ENCODE assay signal across 1 cellular context in genomic region chr7:114653391-114654088, GRCh38.
A peak's percentile ranks its signal among the peaks of the same experiment; 100 is the strongest.
TF ChIP-seq lines count a peak whose summit lies in the region.

No MANE protein-coding gene starts in this region.

TF ChIP-seq in HEK293, 187 proteins besides CTCF, POLR2A, EP300 and RAD21 (continued from another document and continues in another):
- TF ChIP-seq ZNF280D (tag by site-specific recombination; IDR thresholded peaks at IDR 0.05) (no peak), ZNF791 (tag by site-specific recombination; IDR thresholded peaks at IDR 0.05) (no peak), ZSCAN4 (tag by site-specific recombination; IDR thresholded peaks at IDR 0.05) (peak; percentile 29; the same call in 1 of the 2 replicates), HIC1 (tag by site-specific recombination; IDR thresholded peaks at IDR 0.05) (peak; percentile 86), ZNF571 (tag by site-specific recombination; IDR thresholded peaks at IDR 0.05) (no peak), PRDM4 (tag by site-specific recombination; IDR thresholded peaks at IDR 0.05) (peak; percentile 94), ZFP37 (tag by site-specific recombination; IDR thresholded peaks at IDR 0.05) (peak; percentile 81; the same call in 1 of the 2 replicates), EGR2 (tag by site-specific recombination; IDR thresholded peaks at IDR 0.05; ENCODE audit: low read depth) (no peak), ATF2 (tag by site-specific recombination; IDR thresholded peaks at IDR 0.05; ENCODE audit: low read depth) (peak; percentile 83), REPIN1 (tag by site-specific recombination; IDR thresholded peaks at IDR 0.05; ENCODE audit: low read depth) (no peak), ZNF23 (tag by site-specific recombination; IDR thresholded peaks at IDR 0.05; ENCODE audit: borderline replicate concordance) (no peak), FEZF1 (tag by site-specific recombination; IDR thresholded peaks at IDR 0.05) (peak; percentile 99), ZBTB8A (tag by site-specific recombination; IDR thresholded peaks at IDR 0.05) (peak; percentile 67), PRDM6 (tag by site-specific recombination; IDR thresholded peaks at IDR 0.05) (peak; percentile 98), ZNF138 (tag by site-specific recombination; IDR thresholded peaks at IDR 0.05; ENCODE audit: borderline replicate concordance) (no peak), ZNF639 (tag by site-specific recombination; IDR thresholded peaks at IDR 0.05) (peak; percentile 63), MYNN (tag by site-specific recombination; IDR thresholded peaks at IDR 0.05; ENCODE audit: borderline replicate concordance) (peak; percentile 77), ELK4 (IDR thresholded peaks at IDR 0.05; ENCODE audit: borderline replicate concordance, low read depth, low read length) (no peak), ZNF157 (tag by site-specific recombination; IDR thresholded peaks at IDR 0.05) (no peak), ZNF112 (tag by site-specific recombination; IDR thresholded peaks at IDR 0.05) (no peak), ZNF660 (tag by site-specific recombination; IDR thresholded peaks at IDR 0.05) (peak; percentile 45; the same call in 1 of the 2 replicates), ZNF132 (tag by site-specific recombination; IDR thresholded peaks at IDR 0.05; ENCODE audit: borderline replicate concordance) (no peak), GLI4 (tag by site-specific recombination; IDR thresholded peaks at IDR 0.05) (no peak), OSR2 (tag by site-specific recombination; IDR thresholded peaks at IDR 0.05) (peak; percentile 97), ZNF529 (tag by site-specific recombination; IDR thresholded peaks at IDR 0.05; ENCODE audit: insufficient replicate concordance) (peak; percentile 28), ZNF266 (tag by site-specific recombination; IDR thresholded peaks at IDR 0.05; ENCODE audit: low read depth) (no peak), SP3 (tag by site-specific recombination; IDR thresholded peaks at IDR 0.05) (no peak), ZNF416 (tag by site-specific recombination; IDR thresholded peaks at IDR 0.05) (no peak), SP7 (tag by site-specific recombination; IDR thresholded peaks at IDR 0.05) (peak; percentile 94), ZBTB48 (tag by site-specific recombination; IDR thresholded peaks at IDR 0.05) (no peak), SP2 (tag by site-specific recombination; IDR thresholded peaks at IDR 0.05) (no peak), ZNF623 (tag by site-specific recombination; IDR thresholded peaks at IDR 0.05) (no peak), ZNF26 (tag by site-specific recombination; IDR thresholded peaks at IDR 0.05) (no peak), ZNF202 (tag by site-specific recombination; IDR thresholded peaks at IDR 0.05; ENCODE audit: borderline replicate concordance) (no peak), ZNF768 (tag by site-specific recombination; IDR thresholded peaks at IDR 0.05) (no peak), ZFP69B (tag by site-specific recombination; IDR thresholded peaks at IDR 0.05) (peak; percentile 75), ZNF624 (tag by site-specific recombination; IDR thresholded peaks at IDR 0.05) (peak; percentile 72), MZF1 (tag by site-specific recombination; IDR thresholded peaks at IDR 0.05; ENCODE audit: borderline replicate concordance) (peak; percentile 73; the same call in 1 of the 2 replicates), GFI1B (tag by site-specific recombination; IDR thresholded peaks at IDR 0.05) (peak; percentile 77), ZNF776 (tag by site-specific recombination; IDR thresholded peaks at IDR 0.05; ENCODE audit: borderline replicate concordance) (no peak), ZNF792 (tag by site-specific recombination; IDR thresholded peaks at IDR 0.05) (no peak), SALL2 (tag by site-specific recombination; IDR thresholded peaks at IDR 0.05; ENCODE audit: borderline replicate concordance) (no peak), ZNF692 (tag by site-specific recombination; IDR thresholded peaks at IDR 0.05) (peak; percentile 55), ZNF549 (tag by site-specific recombination; IDR thresholded peaks at IDR 0.05) (no peak), ZNF274 (IDR thresholded peaks at IDR 0.05; ENCODE audit: low read length) (no peak), ZNF274 (tag by site-specific recombination; IDR thresholded peaks at IDR 0.05; ENCODE audit: borderline replicate concordance) (no peak)
